ENCODE assay signal across 21 cellular contexts in genomic region chr18:66999003-66999402, GRCh38.
"Had no signal": no experiment of that assay in that cellular context is flagged by ENCODE, and none has a peak within 500 bp of the region (broad histone marks: within the 10 kb centered on the region; RNA-seq: fewer than 3 reads in every experiment).

No MANE protein-coding gene starts in this region.

- DNase-seq: activated CD4-positive, alpha-beta memory T cell treated with anti-CD3 and anti-CD28 coated beads, Interleukin-2, amount 10 ng/mL, durations not matched to agents 7 days and 5 days; activated CD4-positive, alpha-beta T cell treated with anti-CD3 and anti-CD28 coated beads for 1 hour; activated CD4-positive, alpha-beta T cell treated with anti-CD3 and anti-CD28 coated beads for 4 hours; activated CD4-positive, alpha-beta T cell treated with anti-CD3 and anti-CD28 coated beads, Interleukin-2, amount 10 ng/mL, durations not matched to agents 7 days and 5 days; activated CD4-positive, alpha-beta T cell treated with anti-CD3 and anti-CD28 coated beads, Interleukin-2, amount 50 U/mL, for 4 hours; activated CD8-positive, alpha-beta memory T cell treated with anti-CD3 and anti-CD28 coated beads, Interleukin-2, amount 50 U/mL, for 48 hours; activated gamma-delta T cell; activated naive CD4-positive, alpha-beta T cell; activated naive CD4-positive, alpha-beta T cell treated with anti-CD3 and anti-CD28 coated beads, Interleukin-2, amount 10 ng/mL, durations not matched to agents 7 days and 5 days; activated naive CD8-positive, alpha-beta T cell treated with anti-CD3 and anti-CD28 coated beads, Interleukin-2, amount 10 ng/mL, durations not matched to agents 7 days and 5 days; activated T-cell treated with anti-CD3 and anti-CD28 coated beads for 4 hours; activated T-cell treated with anti-CD3 and anti-CD28 coated beads, Interleukin-2, amount 50 U/mL, for 24 hours; activated T-cell treated with anti-CD3 and anti-CD28 coated beads, Interleukin-2, amount 50 U/mL, for 72 hours; effector CD4-positive, alpha-beta T cell; effector memory CD8-positive, alpha-beta T cell; esophagus squamous epithelium; foreskin melanocyte; T-helper 17 cell had no signal

- ATAC-seq: activated naive CD4-positive, alpha-beta T cell treated with anti-CD3 and anti-CD28 coated beads, Interleukin-2, amount 50 U/mL, for 72 hours; activated T-cell treated with anti-CD3 and anti-CD28 coated beads, Interleukin-2, amount 50 U/mL, for 72 hours; effector memory CD8-positive, alpha-beta T cell; gastroesophageal sphincter; T-helper 17 cell; WTC11 had no signal
